29 cellular contexts compared by ENCODE assay signal in the genomic region with DNA sequence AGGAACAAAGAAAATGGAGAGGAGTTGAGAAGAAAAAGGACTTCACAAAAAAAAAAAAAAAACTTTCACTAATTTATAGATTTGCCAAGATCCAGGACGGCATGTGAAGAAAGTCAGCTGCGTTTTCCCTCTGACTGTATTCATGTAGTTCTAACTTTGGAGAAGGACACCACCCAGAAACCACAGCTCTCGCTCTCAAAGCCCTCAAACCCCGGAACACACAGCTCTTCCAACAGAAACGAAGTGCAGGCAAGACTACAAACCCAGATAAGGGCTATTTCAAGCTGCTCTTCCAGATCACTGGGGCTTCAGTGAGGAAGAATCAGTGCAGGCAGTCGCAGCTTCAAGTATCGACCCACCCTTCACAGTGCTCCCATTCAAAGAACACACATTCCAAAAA. TPM values are rescaled to one million over a fixed set of nuclear protein-coding genes. Genes with fewer than 3 reads are reported as not detected.
A peak's percentile ranks its signal among the peaks of the same experiment; 100 is the strongest.
DNase-seq lines count a peak whose midpoint lies in the region; ATAC-seq, FAIRE-seq and TF ChIP-seq lines count a peak whose summit lies in the region.
"Had no signal": no experiment of that assay in that cellular context is flagged by ENCODE, and none has a peak within 500 bp of the region (broad histone marks: within the 10 kb centered on the region; RNA-seq: fewer than 3 reads in every experiment).

No MANE protein-coding gene starts in this region.

- H3K9me3 ChIP-seq in HepG2 (ENCODE audit: low read length) (no peaks in the 10 kb centered on the region), right lobe of liver (no peaks in the 10 kb centered on the region), left lung (no peaks in the 10 kb centered on the region), smooth muscle cell (replicated peaks; ENCODE audit: low read depth) (no peaks in the 10 kb centered on the region)

- H2AFZ ChIP-seq in HepG2 (ENCODE audit: low read length) (no peak overlapping the region), smooth muscle cell (ENCODE audit: low read depth) (no peak overlapping the region)
- H2AFZ ChIP-seq: PC-9 had no signal

- H3F3A ChIP-seq in smooth muscle cell (ENCODE audit: low read depth): no peaks in the 10 kb centered on the region

- in situ Hi-C loops in HepG2 (cut with HindIII; ENCODE audit: extremely low pct_ligation_motif_present, low pct_unique_long_range_greater_than_20kb): no loop called here

- H3K36me3 ChIP-seq in HepG2 (replicated peaks in 1 of 2; ENCODE audit: control insufficient read depth in 1 of 2, insufficient read depth in 2 of 2, low read length in 2 of 2): no peaks in the 10 kb centered on the region
- H3K36me3 ChIP-seq in right lobe of liver: no peaks in the 10 kb centered on the region
- no peaks in the 10 kb centered on the region for H3K36me3 ChIP-seq in left lung
- H3K36me3 ChIP-seq in smooth muscle cell (ENCODE audit: low read depth): no peaks in the 10 kb centered on the region

- no peak for TF ChIP-seq EP300 in HepG2 (IDR thresholded peaks at IDR 0.05; ENCODE audit: low read depth in 2 of 2, low read length in 2 of 2)
- no peak for TF ChIP-seq EP300 in HepG2 (CRISPR knock-in tag; IDR thresholded peaks at IDR 0.05; ENCODE audit: borderline replicate concordance)

- TF ChIP-seq RAD21 in HepG2 (CRISPR knock-in tag; IDR thresholded peaks at IDR 0.05): no peak

- FAIRE-seq in HepG2 (lab: Jason Lieb, UNC): no peak
- FAIRE-seq: GM12892, GM19239 had no signal

- DNase-seq in HepG2 (ENCODE audit: low spot score) (no peak), right lobe of liver (no peak), amniotic epithelial cell (ENCODE audit: low read depth) (peak; percentile 71), left lung (no peak), smooth muscle cell (lab: John Stamatoyannopoulos, UW; ENCODE audit: unreplicated experiment) (no peak), NCI-H2196 (lab: John Stamatoyannopoulos, UW; ENCODE audit: unreplicated experiment) (no peak), NCI-H82 treated with DMSO at 0.1 percent for 48 hours (lab: John Stamatoyannopoulos, UW; ENCODE audit: unreplicated experiment) (no peak)
- DNase-seq in stimulated activated CD8-positive, alpha-beta memory T cell treated with anti-CD3 and anti-CD28 coated beads, Interleukin-4, amount 100 ng/mL, for 48 hours: no peak
- DNase-seq: 8988T; ACHN; Calu3; DMS79 treated with DMSO at 0.1 percent for 48 hours; KBM-7; MV-4-11; NCI-H1105; NCI-H1436 treated with DMSO at 0.1 percent for 48 hours; NCI-H187 treated with DMSO at 0.1 percent for 48 hours; NCI-H2171 treated with DMSO at 0.1 percent for 48 hours; NCI-H446; NCI-H524 treated with DMSO at 0.1 percent for 48 hours; NCI-H774; NK-92 treated with Interleukin-12 subunit alpha and Interleukin-12 subunit beta, amount 100 ng/mL, for 24 hours; PC-9 had no signal

- intact Hi-C loops in HepG2 (cut with micrococcal nuclease; ENCODE audit: unreplicated experiment): no loop called here
- intact Hi-C loops in right lobe of liver (cut with DNase I): no loop called here
- intact Hi-C loops in left lung (cut with DNase I): no loop called here

- H3K4me3 ChIP-seq in HepG2 (replicated peaks in 1 of 3; ENCODE audit: insufficient read depth in 1 of 3, low read depth in 2 of 3, low read length in 3 of 3) (no peak overlapping the region), right lobe of liver (no peak overlapping the region), left lung (no peak overlapping the region), smooth muscle cell (no peak overlapping the region)
- H3K4me3 ChIP-seq: PC-9 had no signal

- no TSS peak for BruUV-seq in HepG2 (replicated peaks; lab: Mats Ljungman, UMichigan)

- POLR2A ChIA-PET in HepG2 (lab: Yijun Ruan, JAX): no interaction called here

- H3K27ac ChIP-seq in HepG2 (ENCODE audit: extremely low read length, insufficient read depth, low read length) (no peak overlapping the region), right lobe of liver (no peak overlapping the region), left lung (no peak overlapping the region), smooth muscle cell (ENCODE audit: low read depth) (no peak overlapping the region)
- H3K27ac ChIP-seq: PC-9 had no signal

- TF ChIP-seq CTCF in HepG2 (CRISPR knock-in tag; IDR thresholded peaks at IDR 0.05) (no peak), right lobe of liver (IDR thresholded peaks at IDR 0.05) (no peak), left lung (IDR thresholded peaks at IDR 0.05) (no peak), smooth muscle cell (IDR thresholded peaks at IDR 0.05; ENCODE audit: borderline replicate concordance, insufficient read depth, poor library complexity, severe bottlenecking) (no peak)

- TF ChIP-seq POLR2A in HepG2 (IDR thresholded peaks at IDR 0.05; ENCODE audit: insufficient read depth in 1 of 2, low read depth in 2 of 2, low read length in 2 of 2) (no peak), right lobe of liver (IDR thresholded peaks at IDR 0.05) (no peak)

- ATAC-seq in HepG2 (no peak), right lobe of liver (no peak), left lung (peak; percentile 64)
- ATAC-seq: HCT116, Right ventricle myocardium inferior had no signal

- H3K4me1 ChIP-seq in HepG2 (ENCODE audit: insufficient read depth, low read length): no peaks in the 10 kb centered on the region
- no peaks in the 10 kb centered on the region for H3K4me1 ChIP-seq in right lobe of liver
- H3K4me1 ChIP-seq in left lung: no peaks in the 10 kb centered on the region
- H3K4me1 ChIP-seq in smooth muscle cell (ENCODE audit: low read depth): peaks cover 6% of the 10 kb centered on the region

- CTCF ChIA-PET in HepG2 (lab: Yijun Ruan, JAX; ENCODE audit: low intra/inter-chr PET ratio, low total read pairs): no interaction called here

- H3K4me2 ChIP-seq in HepG2 (ENCODE audit: low read depth, low read length) (no peak overlapping the region), smooth muscle cell (peak overlapping the region; percentile 16)
- H3K4me2 ChIP-seq: PC-9 had no signal

- 3% methylated on average over 7 of the region's 7 CpGs for WGBS in HepG2 (ENCODE audit: low lambda C conversion rate)
- WGBS in right lobe of liver (ENCODE audit: insufficient coverage, low coverage, low lambda C conversion rate, missing lambda C conversion rate): 43% methylated on average over 7 of the region's 7 CpGs
- WGBS in smooth muscle cell (ENCODE audit: low lambda C conversion rate): 19% methylated on average over 7 of the region's 7 CpGs

- no peaks in the 10 kb centered on the region for H3K79me2 ChIP-seq in HepG2 (ENCODE audit: insufficient read depth, low read length)
- no peaks in the 10 kb centered on the region for H3K79me2 ChIP-seq in smooth muscle cell (ENCODE audit: low read depth)

- H3K9ac ChIP-seq in HepG2 (ENCODE audit: insufficient read depth, low read depth, low read length) (no peak overlapping the region), smooth muscle cell (ENCODE audit: low read depth) (no peak overlapping the region)

- H3K27me3 ChIP-seq in HepG2 (ENCODE audit: control insufficient read depth in 1 of 2, insufficient read depth in 2 of 2, low read length in 2 of 2) (no peaks in the 10 kb centered on the region; a peak in 1 of 5 replicates), right lobe of liver (no peaks in the 10 kb centered on the region), left lung (peaks cover 0 to 3% of the 10 kb centered on the region in 2 donors), smooth muscle cell (ENCODE audit: low read depth) (peaks cover 7% of the 10 kb centered on the region)

- H4K20me1 ChIP-seq in HepG2 (ENCODE audit: insufficient read depth, low read length) (no peaks in the 10 kb centered on the region), smooth muscle cell (ENCODE audit: low read depth) (no peaks in the 10 kb centered on the region)

TF ChIP-seq in HepG2, 621 proteins besides CTCF, POLR2A, EP300 and RAD21:
- no peak for TF ChIP-seq HOXA7 (CRISPR knock-in tag; IDR thresholded peaks at IDR 0.05)
- TF ChIP-seq KAT2B (IDR thresholded peaks at IDR 0.05; ENCODE audit: borderline replicate concordance, low read depth, low read length): peak; percentile 47; the same call in 1 of the 2 replicates
- TF ChIP-seq REL (CRISPR knock-in tag; conservative IDR thresholded peaks at IDR 0.05): no peak

RNA-seq across cellular contexts. Expression of a gene that starts 13.2 kb away (rescaled TPM):
- not detected in 2 replicates for total RNA-seq in HepG2 (2016; rRNA removed; fragmentation: Illumina TruSeq; extraction: Trizol)
- not detected in 2 replicates for total RNA-seq in HepG2 (2016; cell fraction: cytosol; rRNA removed; fragmentation: Illumina TruSeq; extraction: Trizol; ENCODE audit: low read depth)
- not detected in 2 replicates for total RNA-seq in HepG2 (2016; cell fraction: insoluble cytoplasmic fraction; rRNA removed; fragmentation: Illumina TruSeq; extraction: Trizol)
- not detected in 2 replicates for total RNA-seq in HepG2 (2016; cell fraction: membrane; rRNA removed; fragmentation: Illumina TruSeq; extraction: Trizol)
- not detected in 2 replicates for total RNA-seq in HepG2 (2016; cell fraction: nucleus; rRNA removed; fragmentation: Illumina TruSeq; extraction: Trizol)
- polyA plus RNA-seq in HepG2 (2011; rRNA removed): not detected in 2 replicates
- polyA plus RNA-seq in HepG2 (2011; cell fraction: cytosol; rRNA removed): not detected in 2 replicates
- not detected in 2 replicates for polyA plus RNA-seq in HepG2 (2011; cell fraction: nucleus; rRNA removed)
- not detected in 2 replicates for polyA plus RNA-seq in HepG2 (2012)
- polyA plus RNA-seq in HepG2 (2016; cell fraction: cytosol; fragmentation: Illumina TruSeq; extraction: Trizol; ENCODE audit: low read depth): not detected in 2 replicates
- polyA plus RNA-seq in HepG2 (2016; cell fraction: insoluble cytoplasmic fraction; fragmentation: Illumina TruSeq; extraction: Trizol; ENCODE audit: low read depth): not detected in 2 replicates
- polyA plus RNA-seq in HepG2 (2016; cell fraction: membrane; fragmentation: Illumina TruSeq; extraction: Trizol; ENCODE audit: low read depth): not detected in 2 replicates
- polyA plus RNA-seq in HepG2 (2016; cell fraction: nucleus; fragmentation: Illumina TruSeq; extraction: Trizol; ENCODE audit: insufficient read depth, low read depth): not detected in 2 replicates
- 42.5 TPM in 1 of 2 replicates, not detected in the other for polyA minus RNA-seq in HepG2 (2011; rRNA and poly(A)+ RNA removed; ENCODE audit: low replicate concordance)
- not detected in 2 replicates for polyA minus RNA-seq in HepG2 (2011; cell fraction: cytosol; rRNA and poly(A)+ RNA removed)
- polyA minus RNA-seq in HepG2 (2011; cell fraction: nucleus; rRNA and poly(A)+ RNA removed): under 0.01 TPM in 1 of 2 replicates, not detected in the other
- not detected for total RNA-seq in right lobe of liver
- under 1 TPM in 1 of 2 donors, not detected in 1; 0.10 TPM for total RNA-seq in left lung
- total RNA-seq in smooth muscle cell: 0.54 and 1.2 TPM in 2 replicates
- 0.01 and 0.03 TPM in 2 replicates for polyA plus RNA-seq in smooth muscle cell
- total RNA-seq: Calu3, HT-29, MCF 10A, Right ventricle myocardium inferior had no signal
